9 cellular contexts compared by ENCODE assay signal in the genomic region with DNA sequence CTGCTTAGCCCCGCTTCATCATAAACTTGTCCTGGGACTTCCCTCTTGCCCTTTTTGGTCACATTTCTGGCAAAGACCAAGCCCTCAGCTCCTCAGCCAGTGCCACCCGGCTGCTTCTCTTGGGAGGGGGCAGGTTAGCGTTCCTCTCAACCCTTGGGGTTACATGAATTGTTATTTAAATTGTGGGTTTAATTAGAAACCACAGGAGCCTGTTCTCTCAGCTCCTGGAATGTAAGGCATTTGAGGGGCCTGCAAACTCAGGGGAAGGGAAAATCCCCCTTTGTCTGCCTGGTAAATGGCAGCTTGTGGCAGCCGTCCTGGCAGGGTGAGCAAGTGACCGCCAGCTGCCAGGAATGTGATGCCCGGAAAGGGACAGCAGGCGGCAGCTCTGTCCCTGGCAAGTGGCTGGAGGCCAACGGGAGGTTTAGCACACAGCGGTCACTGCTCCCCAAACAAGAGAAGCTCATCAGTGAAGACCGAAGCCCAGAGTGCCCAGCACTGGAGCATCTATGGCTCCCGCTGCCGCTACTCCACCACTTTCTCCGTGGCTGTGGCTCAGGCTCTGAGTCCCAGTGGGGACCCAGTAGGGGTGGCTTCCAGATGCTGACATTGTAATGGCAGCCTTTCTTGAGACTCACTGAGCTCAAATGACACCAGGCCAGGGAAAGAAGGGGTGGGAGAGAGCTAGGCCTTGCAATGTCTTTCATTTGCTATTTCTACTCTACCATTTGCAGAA. TPM values are rescaled to one million over a fixed set of nuclear protein-coding genes. Genes with fewer than 3 reads are reported as not detected.
DNase-seq lines count a peak whose midpoint lies in the region; ATAC-seq and TF ChIP-seq lines count a peak whose summit lies in the region.
"Had no signal": no experiment of that assay in that cellular context is flagged by ENCODE, and none has a peak within 500 bp of the region (broad histone marks: within the 10 kb centered on the region; RNA-seq: fewer than 3 reads in every experiment).

No MANE protein-coding gene starts in this region.

- H3K36me3 ChIP-seq in NT2/D1 (ENCODE audit: insufficient read depth, insufficient read length, low read length) (peaks cover 47% of the 10 kb centered on the region), upper lobe of right lung (peaks cover 6% of the 10 kb centered on the region)

- peak overlapping the region; percentile 66 for H3K9ac ChIP-seq in NT2/D1 (ENCODE audit: insufficient read length, low read depth)

- H3K4me3 ChIP-seq in NT2/D1 (ENCODE audit: insufficient read length, low read depth): no peak overlapping the region
- no peak overlapping the region for H3K4me3 ChIP-seq in epithelial cell of esophagus (ENCODE audit: low read length)
- no peak overlapping the region for H3K4me3 ChIP-seq in upper lobe of right lung

- H3K27me3 ChIP-seq in NT2/D1 (ENCODE audit: insufficient read depth, insufficient read length): no peaks in the 10 kb centered on the region
- no peaks in the 10 kb centered on the region for H3K27me3 ChIP-seq in upper lobe of right lung

- intact Hi-C loops in upper lobe of right lung (cut with DNase I): loop anchor here (5.0 kb wide), 1 partner anchor 50 kb away; the partner anchor contains the start of gene SHB

- ATAC-seq in upper lobe of right lung: peak; percentile 85
- ATAC-seq in HG02571 (IDR thresholded peaks at IDR 0.05; ENCODE audit: unreplicated experiment): no peak
- no peak for ATAC-seq in HG03280 (IDR thresholded peaks at IDR 0.05; ENCODE audit: unreplicated experiment)

- peak overlapping the region; percentile 13 for H3K27ac ChIP-seq in upper lobe of right lung

- no peaks in the 10 kb centered on the region for H3K9me3 ChIP-seq in NT2/D1 (ENCODE audit: insufficient read depth, low read length)
- no peaks in the 10 kb centered on the region for H3K9me3 ChIP-seq in upper lobe of right lung

- TF ChIP-seq CTCF in epithelial cell of esophagus (IDR thresholded peaks at IDR 0.05; ENCODE audit: insufficient read depth, low read depth, low read length, missing control alignments) (peak; percentile 47), upper lobe of right lung (IDR thresholded peaks at IDR 0.05) (peak; percentile 53)

- DNase-seq in NT2/D1 (ENCODE audit: low read depth, low spot score) (peak; percentile 95), epithelial cell of esophagus (ENCODE audit: low read depth) (peak; percentile 59), medulla oblongata (ENCODE audit: extremely low spot score) (peak; percentile 95), upper lobe of right lung (peak; percentile 87), SIG-M5 treated with dmso at 0.1 percent for 504 hours (lab: John Stamatoyannopoulos, UW; ENCODE audit: unreplicated experiment) (no peak), NCI-H748 treated with DMSO at 0.1 percent for 48 hours (lab: John Stamatoyannopoulos, UW) (no peak)
- DNase-seq: activated B cell treated with CpG ODN at 0.5 μM for 24 hours had no signal

- peaks cover 36% of the 10 kb centered on the region for H3K4me1 ChIP-seq in NT2/D1 (ENCODE audit: insufficient read depth, insufficient read length)
- peaks cover 51% of the 10 kb centered on the region for H3K4me1 ChIP-seq in upper lobe of right lung

RNA-seq across cellular contexts. Expression of gene SHB, which starts 51.7 kb away (rescaled TPM):
- 33.4 TPM for total RNA-seq in upper lobe of right lung

Comparison
In these comparisons a context has a peak if more than half of its experiments do, and no peak if none do; other contexts are left out.
1. DNase-seq: peak in NT2/D1 (single experiment), epithelial cell of esophagus (single experiment), medulla oblongata (single experiment) and upper lobe of right lung (single experiment); none in SIG-M5 treated with dmso at 0.1 percent for 504 hours (single experiment) and NCI-H748 treated with DMSO at 0.1 percent for 48 hours (single experiment).